9 cellular contexts compared by ENCODE assay signal in genomic region chr10:12832096-12832495, GRCh38.
"Had no signal": no experiment of that assay in that cellular context is flagged by ENCODE, and none has a peak within 500 bp of the region (broad histone marks: within the 10 kb centered on the region; RNA-seq: fewer than 3 reads in every experiment).

No MANE protein-coding gene starts in this region.

- H3K27ac Mint-ChIP-seq: HFFc6 had no signal

- H3K9me3 ChIP-seq: HAP-1 had no signal

- H3K27ac ChIP-seq: GM23248, HL-60 had no signal

- H3K4me3 Mint-ChIP-seq: HFFc6 had no signal

- ATAC-seq: HCT116, K562 had no signal

- H3K4me3 ChIP-seq: GM23248, HAP-1, K562 had no signal

- DNase-seq: GM23248, GOT3, H7, HFFc6, IMR-90 had no signal

- H3K36me3 ChIP-seq: HAP-1 had no signal

- H3K4me1 ChIP-seq: HAP-1 had no signal
